1 cellular context compared by ENCODE assay signal in the genomic region with DNA sequence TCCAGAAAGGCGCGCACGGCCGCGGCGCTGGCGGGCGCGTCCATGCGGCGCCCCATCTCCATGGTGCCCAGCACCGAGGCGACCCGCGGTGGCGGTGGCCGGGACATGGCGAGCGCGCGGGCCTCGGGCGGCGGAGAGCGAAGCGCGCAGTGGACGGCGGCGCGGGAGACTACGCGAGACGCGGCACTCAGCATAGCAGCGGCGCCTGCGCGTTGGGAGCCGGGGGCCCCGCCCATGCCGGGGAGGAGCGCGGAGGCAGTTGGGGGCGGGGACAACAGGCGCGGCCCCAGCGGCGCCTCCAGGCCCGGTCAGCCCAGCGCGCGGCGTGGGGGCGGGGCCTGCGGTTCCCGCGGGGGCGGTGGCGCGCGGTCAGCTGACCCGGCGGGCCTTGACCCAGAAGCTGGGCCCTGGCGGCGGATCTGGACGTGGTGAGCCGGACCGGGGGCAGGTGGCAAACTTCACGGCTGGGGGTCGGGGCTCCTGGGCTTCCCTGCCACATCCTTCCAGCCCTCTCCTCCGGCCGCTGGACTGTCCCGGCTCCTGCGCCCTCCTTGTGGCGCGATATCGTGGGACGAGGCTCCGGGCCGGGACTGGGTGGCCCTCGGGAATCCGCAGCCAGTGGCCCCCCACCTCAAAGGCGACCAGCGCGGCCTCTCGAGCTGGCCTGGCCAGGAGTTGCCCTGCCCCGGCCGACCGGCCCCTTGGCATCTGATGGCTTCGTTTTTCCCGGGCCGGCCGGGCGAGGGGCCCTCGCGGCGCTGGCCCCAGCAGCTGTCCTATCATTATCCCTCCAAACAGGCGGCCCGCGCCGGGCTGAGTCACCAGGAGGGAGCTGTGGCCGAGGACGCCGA.
TF ChIP-seq lines count a peak whose summit lies in the region.

A gene (minus strand): TSS at position 214 of the 851 bp plus-strand sequence. CDS start 20 bp downstream, at position 194.
A gene with protein sequence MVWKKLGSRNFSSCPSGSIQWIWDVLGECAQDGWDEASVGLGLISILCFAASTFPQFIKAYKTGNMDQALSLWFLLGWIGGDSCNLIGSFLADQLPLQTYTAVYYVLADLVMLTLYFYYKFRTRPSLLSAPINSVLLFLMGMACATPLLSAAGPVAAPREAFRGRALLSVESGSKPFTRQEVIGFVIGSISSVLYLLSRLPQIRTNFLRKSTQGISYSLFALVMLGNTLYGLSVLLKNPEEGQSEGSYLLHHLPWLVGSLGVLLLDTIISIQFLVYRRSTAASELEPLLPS (plus strand): TSS at position 396 of the 851 bp plus-strand sequence. CDS start 5,352 bp downstream, outside the sequence.

TF ChIP-seq in GM12878, 131 proteins besides CTCF, POLR2A, EP300 and RAD21 (continued from another document):
- TF ChIP-seq SP1 (IDR thresholded peaks at IDR 0.05; ENCODE audit: low read depth, low read length) (peak; percentile 52), RB1 (IDR thresholded peaks at IDR 0.05; ENCODE audit: borderline replicate concordance) (peak; percentile 91), KLF5 (IDR thresholded peaks at IDR 0.05; ENCODE audit: partially characterized antibody) (no peak), SMARCA5 (IDR thresholded peaks at IDR 0.05) (0 out of 2 replicates have a peak, but pooled peaks have one; percentile 42), MXI1 (IDR thresholded peaks at IDR 0.05; ENCODE audit: low read depth, low read length) (peak; percentile 77), TAF1 (IDR thresholded peaks at IDR 0.05; ENCODE audit: borderline replicate concordance, low read depth, low read length) (peak; percentile 72; the same call in 1 of the 2 replicates), NR2F1 (conservative IDR thresholded peaks at IDR 0.05) (peak; percentile 92), CHD2 (IDR thresholded peaks at IDR 0.05; ENCODE audit: borderline replicate concordance, low read depth, low read length) (peak; percentile 92), GATAD2B (conservative IDR thresholded peaks at IDR 0.05; ENCODE audit: low read depth) (peak; percentile 76; the same call in 1 of the 2 replicates), POLR2AphosphoS2 (IDR thresholded peaks at IDR 0.05; ENCODE audit: low read depth, low read length) (peak; percentile 64; the same call in 1 of the 2 replicates), HCFC1 (IDR thresholded peaks at IDR 0.05; ENCODE audit: low read length) (peak; percentile 42), BACH1 (IDR thresholded peaks at IDR 0.05; ENCODE audit: borderline replicate concordance) (peak; percentile 68), RELA (IDR thresholded peaks at IDR 0.05; ENCODE audit: borderline replicate concordance, partially characterized antibody) (peak; percentile 51), DPF2 (IDR thresholded peaks at IDR 0.05) (peak; percentile 66), JUND (IDR thresholded peaks at IDR 0.05; ENCODE audit: low read depth, low read length) (no peak), EGR1 (IDR thresholded peaks at IDR 0.05; ENCODE audit: borderline replicate concordance in 1 of 2, low read depth in 2 of 2, low read length in 2 of 2) (peak; percentile 23 to 99), RAD51 (IDR thresholded peaks at IDR 0.05) (0 out of 2 replicates have a peak, but pooled peaks have one; percentile 29), SIN3A (IDR thresholded peaks at IDR 0.05; ENCODE audit: low read depth, low read length) (no peak; the same call in 1 of the 2 replicates), IKZF1 (conservative IDR thresholded peaks at IDR 0.05) (peak; percentile 79), NRF1 (conservative IDR thresholded peaks at IDR 0.05; ENCODE audit: low read depth, low read length) (peak; percentile 69), BHLHE40 (IDR thresholded peaks at IDR 0.05; ENCODE audit: borderline replicate concordance in 1 of 2, low read depth in 2 of 2, low read length in 1 of 2) (peak in 1 of 2 experiments; percentile 82; a peak in 3 of 4 replicates), IKZF2 (IDR thresholded peaks at IDR 0.05) (no peak), TCF3 (IDR thresholded peaks at IDR 0.05; ENCODE audit: borderline replicate concordance, insufficient read depth, low read depth, low read length) (0 out of 2 replicates have a peak, but pooled peaks have one; percentile 8), SREBF2 (IDR thresholded peaks at IDR 0.05; ENCODE audit: low read length) (no peak), CBX3 (IDR thresholded peaks at IDR 0.05; ENCODE audit: borderline replicate concordance, low read depth) (no peak), POLR2AphosphoS5 (IDR thresholded peaks at IDR 0.05; ENCODE audit: low read length) (peak; percentile 74), ZNF207 (IDR thresholded peaks at IDR 0.05; ENCODE audit: borderline replicate concordance) (peak; percentile 76; the same call in 1 of the 2 replicates), LARP7 (IDR thresholded peaks at IDR 0.05) (peak; percentile 91), NFXL1 (IDR thresholded peaks at IDR 0.05; ENCODE audit: borderline replicate concordance) (0 out of 2 replicates have a peak, but pooled peaks have one; percentile 19), SRF (IDR thresholded peaks at IDR 0.05; ENCODE audit: low read depth in 2 of 2, low read length in 2 of 2) (peak in 1 of 2 experiments; percentile 55; a peak in 1 of 4 replicates), TCF12 (IDR thresholded peaks at IDR 0.05; ENCODE audit: low read depth, low read length) (no peak)
- TF ChIP-seq, protein P1, sequence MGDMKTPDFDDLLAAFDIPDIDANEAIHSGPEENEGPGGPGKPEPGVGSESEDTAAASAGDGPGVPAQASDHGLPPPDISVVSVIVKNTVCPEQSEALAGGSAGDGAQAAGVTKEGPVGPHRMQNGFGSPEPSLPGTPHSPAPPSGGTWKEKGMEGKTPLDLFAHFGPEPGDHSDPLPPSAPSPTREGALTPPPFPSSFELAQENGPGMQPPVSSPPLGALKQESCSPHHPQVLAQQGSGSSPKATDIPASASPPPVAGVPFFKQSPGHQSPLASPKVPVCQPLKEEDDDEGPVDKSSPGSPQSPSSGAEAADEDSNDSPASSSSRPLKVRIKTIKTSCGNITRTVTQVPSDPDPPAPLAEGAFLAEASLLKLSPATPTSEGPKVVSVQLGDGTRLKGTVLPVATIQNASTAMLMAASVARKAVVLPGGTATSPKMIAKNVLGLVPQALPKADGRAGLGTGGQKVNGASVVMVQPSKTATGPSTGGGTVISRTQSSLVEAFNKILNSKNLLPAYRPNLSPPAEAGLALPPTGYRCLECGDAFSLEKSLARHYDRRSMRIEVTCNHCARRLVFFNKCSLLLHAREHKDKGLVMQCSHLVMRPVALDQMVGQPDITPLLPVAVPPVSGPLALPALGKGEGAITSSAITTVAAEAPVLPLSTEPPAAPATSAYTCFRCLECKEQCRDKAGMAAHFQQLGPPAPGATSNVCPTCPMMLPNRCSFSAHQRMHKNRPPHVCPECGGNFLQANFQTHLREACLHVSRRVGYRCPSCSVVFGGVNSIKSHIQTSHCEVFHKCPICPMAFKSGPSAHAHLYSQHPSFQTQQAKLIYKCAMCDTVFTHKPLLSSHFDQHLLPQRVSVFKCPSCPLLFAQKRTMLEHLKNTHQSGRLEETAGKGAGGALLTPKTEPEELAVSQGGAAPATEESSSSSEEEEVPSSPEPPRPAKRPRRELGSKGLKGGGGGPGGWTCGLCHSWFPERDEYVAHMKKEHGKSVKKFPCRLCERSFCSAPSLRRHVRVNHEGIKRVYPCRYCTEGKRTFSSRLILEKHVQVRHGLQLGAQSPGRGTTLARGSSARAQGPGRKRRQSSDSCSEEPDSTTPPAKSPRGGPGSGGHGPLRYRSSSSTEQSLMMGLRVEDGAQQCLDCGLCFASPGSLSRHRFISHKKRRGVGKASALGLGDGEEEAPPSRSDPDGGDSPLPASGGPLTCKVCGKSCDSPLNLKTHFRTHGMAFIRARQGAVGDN (IDR thresholded peaks at IDR 0.05), result peak; percentile 69
- TF ChIP-seq, protein P2, sequence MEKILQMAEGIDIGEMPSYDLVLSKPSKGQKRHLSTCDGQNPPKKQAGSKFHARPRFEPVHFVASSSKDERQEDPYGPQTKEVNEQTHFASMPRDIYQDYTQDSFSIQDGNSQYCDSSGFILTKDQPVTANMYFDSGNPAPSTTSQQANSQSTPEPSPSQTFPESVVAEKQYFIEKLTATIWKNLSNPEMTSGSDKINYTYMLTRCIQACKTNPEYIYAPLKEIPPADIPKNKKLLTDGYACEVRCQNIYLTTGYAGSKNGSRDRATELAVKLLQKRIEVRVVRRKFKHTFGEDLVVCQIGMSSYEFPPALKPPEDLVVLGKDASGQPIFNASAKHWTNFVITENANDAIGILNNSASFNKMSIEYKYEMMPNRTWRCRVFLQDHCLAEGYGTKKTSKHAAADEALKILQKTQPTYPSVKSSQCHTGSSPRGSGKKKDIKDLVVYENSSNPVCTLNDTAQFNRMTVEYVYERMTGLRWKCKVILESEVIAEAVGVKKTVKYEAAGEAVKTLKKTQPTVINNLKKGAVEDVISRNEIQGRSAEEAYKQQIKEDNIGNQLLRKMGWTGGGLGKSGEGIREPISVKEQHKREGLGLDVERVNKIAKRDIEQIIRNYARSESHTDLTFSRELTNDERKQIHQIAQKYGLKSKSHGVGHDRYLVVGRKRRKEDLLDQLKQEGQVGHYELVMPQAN (conservative IDR thresholded peaks at IDR 0.05), result peak; percentile 78
- TF ChIP-seq, protein P3, sequence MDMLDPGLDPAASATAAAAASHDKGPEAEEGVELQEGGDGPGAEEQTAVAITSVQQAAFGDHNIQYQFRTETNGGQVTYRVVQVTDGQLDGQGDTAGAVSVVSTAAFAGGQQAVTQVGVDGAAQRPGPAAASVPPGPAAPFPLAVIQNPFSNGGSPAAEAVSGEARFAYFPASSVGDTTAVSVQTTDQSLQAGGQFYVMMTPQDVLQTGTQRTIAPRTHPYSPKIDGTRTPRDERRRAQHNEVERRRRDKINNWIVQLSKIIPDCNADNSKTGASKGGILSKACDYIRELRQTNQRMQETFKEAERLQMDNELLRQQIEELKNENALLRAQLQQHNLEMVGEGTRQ (IDR thresholded peaks at IDR 0.05; ENCODE audit: borderline replicate concordance, low read depth, low read length), result peak; percentile 53
- TF ChIP-seq, protein P4, sequence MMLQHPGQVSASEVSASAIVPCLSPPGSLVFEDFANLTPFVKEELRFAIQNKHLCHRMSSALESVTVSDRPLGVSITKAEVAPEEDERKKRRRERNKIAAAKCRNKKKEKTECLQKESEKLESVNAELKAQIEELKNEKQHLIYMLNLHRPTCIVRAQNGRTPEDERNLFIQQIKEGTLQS (IDR thresholded peaks at IDR 0.05; ENCODE audit: borderline replicate concordance, extremely low read depth, low read depth, low read length), result peak; percentile 59; the same call in 1 of the 2 replicates
- TF ChIP-seq, protein P5, sequence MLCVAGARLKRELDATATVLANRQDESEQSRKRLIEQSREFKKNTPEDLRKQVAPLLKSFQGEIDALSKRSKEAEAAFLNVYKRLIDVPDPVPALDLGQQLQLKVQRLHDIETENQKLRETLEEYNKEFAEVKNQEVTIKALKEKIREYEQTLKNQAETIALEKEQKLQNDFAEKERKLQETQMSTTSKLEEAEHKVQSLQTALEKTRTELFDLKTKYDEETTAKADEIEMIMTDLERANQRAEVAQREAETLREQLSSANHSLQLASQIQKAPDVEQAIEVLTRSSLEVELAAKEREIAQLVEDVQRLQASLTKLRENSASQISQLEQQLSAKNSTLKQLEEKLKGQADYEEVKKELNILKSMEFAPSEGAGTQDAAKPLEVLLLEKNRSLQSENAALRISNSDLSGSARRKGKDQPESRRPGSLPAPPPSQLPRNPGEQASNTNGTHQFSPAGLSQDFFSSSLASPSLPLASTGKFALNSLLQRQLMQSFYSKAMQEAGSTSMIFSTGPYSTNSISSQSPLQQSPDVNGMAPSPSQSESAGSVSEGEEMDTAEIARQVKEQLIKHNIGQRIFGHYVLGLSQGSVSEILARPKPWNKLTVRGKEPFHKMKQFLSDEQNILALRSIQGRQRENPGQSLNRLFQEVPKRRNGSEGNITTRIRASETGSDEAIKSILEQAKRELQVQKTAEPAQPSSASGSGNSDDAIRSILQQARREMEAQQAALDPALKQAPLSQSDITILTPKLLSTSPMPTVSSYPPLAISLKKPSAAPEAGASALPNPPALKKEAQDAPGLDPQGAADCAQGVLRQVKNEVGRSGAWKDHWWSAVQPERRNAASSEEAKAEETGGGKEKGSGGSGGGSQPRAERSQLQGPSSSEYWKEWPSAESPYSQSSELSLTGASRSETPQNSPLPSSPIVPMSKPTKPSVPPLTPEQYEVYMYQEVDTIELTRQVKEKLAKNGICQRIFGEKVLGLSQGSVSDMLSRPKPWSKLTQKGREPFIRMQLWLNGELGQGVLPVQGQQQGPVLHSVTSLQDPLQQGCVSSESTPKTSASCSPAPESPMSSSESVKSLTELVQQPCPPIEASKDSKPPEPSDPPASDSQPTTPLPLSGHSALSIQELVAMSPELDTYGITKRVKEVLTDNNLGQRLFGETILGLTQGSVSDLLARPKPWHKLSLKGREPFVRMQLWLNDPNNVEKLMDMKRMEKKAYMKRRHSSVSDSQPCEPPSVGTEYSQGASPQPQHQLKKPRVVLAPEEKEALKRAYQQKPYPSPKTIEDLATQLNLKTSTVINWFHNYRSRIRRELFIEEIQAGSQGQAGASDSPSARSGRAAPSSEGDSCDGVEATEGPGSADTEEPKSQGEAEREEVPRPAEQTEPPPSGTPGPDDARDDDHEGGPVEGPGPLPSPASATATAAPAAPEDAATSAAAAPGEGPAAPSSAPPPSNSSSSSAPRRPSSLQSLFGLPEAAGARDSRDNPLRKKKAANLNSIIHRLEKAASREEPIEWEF (IDR thresholded peaks at IDR 0.05; ENCODE audit: insufficient replicate concordance, low read depth, low read length), result no peak
- TF ChIP-seq, protein P6, sequence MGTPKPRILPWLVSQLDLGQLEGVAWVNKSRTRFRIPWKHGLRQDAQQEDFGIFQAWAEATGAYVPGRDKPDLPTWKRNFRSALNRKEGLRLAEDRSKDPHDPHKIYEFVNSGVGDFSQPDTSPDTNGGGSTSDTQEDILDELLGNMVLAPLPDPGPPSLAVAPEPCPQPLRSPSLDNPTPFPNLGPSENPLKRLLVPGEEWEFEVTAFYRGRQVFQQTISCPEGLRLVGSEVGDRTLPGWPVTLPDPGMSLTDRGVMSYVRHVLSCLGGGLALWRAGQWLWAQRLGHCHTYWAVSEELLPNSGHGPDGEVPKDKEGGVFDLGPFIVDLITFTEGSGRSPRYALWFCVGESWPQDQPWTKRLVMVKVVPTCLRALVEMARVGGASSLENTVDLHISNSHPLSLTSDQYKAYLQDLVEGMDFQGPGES (IDR thresholded peaks at IDR 0.05), result no peak
